Comparison of ENCODE assay signal across 12 cellular contexts in the genomic region with DNA sequence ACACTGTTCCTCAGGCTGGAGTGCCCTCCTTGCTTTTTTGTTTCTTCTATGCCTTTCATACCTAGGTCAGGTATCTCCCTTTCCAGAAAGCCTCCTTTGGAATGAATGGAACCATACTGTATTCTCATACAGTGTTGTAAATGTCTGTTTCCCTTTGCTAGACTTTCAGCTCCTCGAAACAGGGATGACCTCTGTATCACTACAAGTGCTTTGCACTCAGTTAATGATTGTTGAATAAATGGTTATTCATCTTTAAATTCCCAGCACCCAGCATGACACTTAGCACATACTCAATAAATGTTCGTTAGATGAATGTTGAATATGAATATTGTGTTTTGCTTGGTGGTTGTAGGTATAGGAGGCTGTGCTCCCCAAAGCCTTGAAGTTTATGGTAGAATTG. TPM values are rescaled to one million over a fixed set of nuclear protein-coding genes. Genes with fewer than 3 reads are reported as not detected.
DNase-seq lines count a peak whose midpoint lies in the region; ATAC-seq and TF ChIP-seq lines count a peak whose summit lies in the region.
"Had no signal": no experiment of that assay in that cellular context is flagged by ENCODE, and none has a peak within 500 bp of the region (broad histone marks: within the 10 kb centered on the region; RNA-seq: fewer than 3 reads in every experiment).

No MANE protein-coding gene starts in this region.

- no peak overlapping the region for H3K4me3 ChIP-seq in Karpas-422 (ENCODE audit: low read length)
- H3K4me3 ChIP-seq in endodermal cell (ENCODE audit: low read length): no peak overlapping the region
- no peak overlapping the region for H3K4me3 ChIP-seq in upper lobe of left lung
- H3K4me3 ChIP-seq: esophagus squamous epithelium, thyroid gland had no signal

- peaks cover 50% of the 10 kb centered on the region for H3K4me1 Mint-ChIP-seq in activated CD4-positive, alpha-beta memory T cell treated with anti-CD3 and anti-CD28 coated beads, Interleukin-2, amount 10 ng/mL, durations not matched to agents 7 days and 5 days
- peaks cover 27% of the 10 kb centered on the region for H3K4me1 Mint-ChIP-seq in activated CD4-positive, alpha-beta memory T cell treated with anti-CD3 and anti-CD28 coated beads for 36 hours (ENCODE audit: low read depth)
- peaks cover 3% of the 10 kb centered on the region for H3K4me1 Mint-ChIP-seq in endodermal cell

- intact Hi-C loops in activated CD4-positive, alpha-beta memory T cell treated with anti-CD3 and anti-CD28 coated beads for 36 hours (cut with micrococcal nuclease): loop anchor here (2.0 kb wide), 1 partner anchor 60 kb away; no protein-coding TSS in a partner anchor

- no peaks in the 10 kb centered on the region for H3K27me3 ChIP-seq in Karpas-422 (ENCODE audit: low read length)
- no peaks in the 10 kb centered on the region for H3K27me3 ChIP-seq in endodermal cell (ENCODE audit: control insufficient read depth, insufficient read depth, low read length, poor library complexity, severe bottlenecking)
- no peaks in the 10 kb centered on the region for H3K27me3 ChIP-seq in upper lobe of left lung
- H3K27me3 ChIP-seq: esophagus squamous epithelium, thyroid gland had no signal

- H3K9me2 ChIP-seq in Karpas-422 (replicated peaks; ENCODE audit: insufficient read depth, low read length): no peaks in the 10 kb centered on the region

- no peak for ATAC-seq in upper lobe of left lung (ENCODE audit: low FRiP score in 2 of 2)

- POLR2A ChIA-PET in activated CD4-positive, alpha-beta memory T cell treated with anti-CD3 and anti-CD28 coated beads, Interleukin-2, amount 10 ng/mL, durations not matched to agents 7 days and 5 days (lab: Charles Lee): interaction anchor here (0.6 to 2.7 kb wide), 3 partner anchors 8 to 22 kb away, joined by 3 to 21 read pairs (median 3); a partner anchor contains a TSS
- POLR2A ChIA-PET in activated CD4-positive, alpha-beta memory T cell treated with anti-CD3 and anti-CD28 coated beads for 36 hours (lab: Charles Lee): no interaction called here

- CTCF ChIA-PET in activated CD4-positive, alpha-beta memory T cell treated with anti-CD3 and anti-CD28 coated beads, Interleukin-2, amount 10 ng/mL, durations not matched to agents 7 days and 5 days (lab: Charles Lee): interaction anchor here (0.7 to 2.3 kb wide), 7 partner anchors 8 to 1052 kb away, joined by 3 to 20 read pairs (median 5); a partner anchor contains a TSS
- CTCF ChIA-PET in activated CD4-positive, alpha-beta memory T cell treated with anti-CD3 and anti-CD28 coated beads for 36 hours (lab: Charles Lee): interaction anchor here (0.6 to 1.7 kb wide), 13 partner anchors 11 to 408 kb away, joined by 3 to 12 read pairs (median 3); no protein-coding TSS in a partner anchor

- H3K4me3 Mint-ChIP-seq in activated CD4-positive, alpha-beta memory T cell treated with anti-CD3 and anti-CD28 coated beads, Interleukin-2, amount 10 ng/mL, durations not matched to agents 7 days and 5 days: no peak overlapping the region
- no peak overlapping the region for H3K4me3 Mint-ChIP-seq in activated CD4-positive, alpha-beta memory T cell treated with anti-CD3 and anti-CD28 coated beads for 36 hours
- no peak overlapping the region for H3K4me3 Mint-ChIP-seq in endodermal cell

- H3K4me2 ChIP-seq in Karpas-422 (ENCODE audit: low read depth, low read length, poor library complexity, severe bottlenecking): no peak overlapping the region
- H3K4me2 ChIP-seq: KMS-11 had no signal

- peaks cover 15% of the 10 kb centered on the region for H3K36me3 ChIP-seq in Karpas-422 (ENCODE audit: insufficient read depth, low read length)
- H3K36me3 ChIP-seq in endodermal cell (ENCODE audit: control insufficient read depth, insufficient read depth, low read length): peaks cover 38% of the 10 kb centered on the region
- peaks cover 0 to 6% (median 0%) of the 10 kb centered on the region in 4 donors for H3K36me3 ChIP-seq in upper lobe of left lung

- H2AFZ ChIP-seq in Karpas-422 (ENCODE audit: low read length): no peak overlapping the region

- no peaks in the 10 kb centered on the region for H3K9me3 Mint-ChIP-seq in activated CD4-positive, alpha-beta memory T cell treated with anti-CD3 and anti-CD28 coated beads, Interleukin-2, amount 10 ng/mL, durations not matched to agents 7 days and 5 days
- H3K9me3 Mint-ChIP-seq in activated CD4-positive, alpha-beta memory T cell treated with anti-CD3 and anti-CD28 coated beads for 36 hours: no peaks in the 10 kb centered on the region
- H3K9me3 Mint-ChIP-seq in endodermal cell: no peaks in the 10 kb centered on the region

- H3K79me2 ChIP-seq in Karpas-422 (ENCODE audit: low read length): peaks cover 25% of the 10 kb centered on the region

- WGBS in endodermal cell (ENCODE audit: insufficient coverage in 1 of 2, insufficient read length in 1 of 2), 2 experiments: 93% methylated on average over 2 of the region's 2 CpGs; no CpG with 5 or more reads in 1 of the 2 experiments
- WGBS in upper lobe of left lung, 2 donors: 72 to 79% methylated on average over 2 of the region's 2 CpGs

- H3K9ac ChIP-seq in Karpas-422 (ENCODE audit: low read length) (no peak overlapping the region), endodermal cell (ENCODE audit: extremely low read depth, low read length, poor library complexity, severe bottlenecking) (no peak overlapping the region)
- H3K9ac ChIP-seq: KMS-11 had no signal

- H3K27ac ChIP-seq in Karpas-422 (ENCODE audit: low read length): peak overlapping the region; percentile 9; the same call in 1 of the 2 replicates
- H3K27ac ChIP-seq in endodermal cell (ENCODE audit: low read depth, low read length): no peak overlapping the region
- no peak overlapping the region for H3K27ac ChIP-seq in upper lobe of left lung
- H3K27ac ChIP-seq: esophagus squamous epithelium, KMS-11, thyroid gland had no signal

- H3K9me3 ChIP-seq in Karpas-422 (ENCODE audit: low read length) (no peaks in the 10 kb centered on the region), endodermal cell (ENCODE audit: control insufficient read depth, low read length) (no peaks in the 10 kb centered on the region), upper lobe of left lung (no peaks in the 10 kb centered on the region)
- H3K9me3 ChIP-seq: esophagus squamous epithelium, thyroid gland had no signal

- peak overlapping the region; percentile 2 for H3K27ac Mint-ChIP-seq in activated CD4-positive, alpha-beta memory T cell treated with anti-CD3 and anti-CD28 coated beads, Interleukin-2, amount 10 ng/mL, durations not matched to agents 7 days and 5 days
- no peak overlapping the region for H3K27ac Mint-ChIP-seq in activated CD4-positive, alpha-beta memory T cell treated with anti-CD3 and anti-CD28 coated beads for 36 hours
- H3K27ac Mint-ChIP-seq in endodermal cell: peak overlapping the region; percentile 22

- H3K27me3 Mint-ChIP-seq in activated CD4-positive, alpha-beta memory T cell treated with anti-CD3 and anti-CD28 coated beads, Interleukin-2, amount 10 ng/mL, durations not matched to agents 7 days and 5 days: no peaks in the 10 kb centered on the region
- no peaks in the 10 kb centered on the region for H3K27me3 Mint-ChIP-seq in activated CD4-positive, alpha-beta memory T cell treated with anti-CD3 and anti-CD28 coated beads for 36 hours
- H3K27me3 Mint-ChIP-seq in endodermal cell (ENCODE audit: insufficient read depth): no peaks in the 10 kb centered on the region

- peaks cover 7% of the 10 kb centered on the region for H3K4me1 ChIP-seq in Karpas-422 (ENCODE audit: low read length)
- H3K4me1 ChIP-seq in endodermal cell (ENCODE audit: control insufficient read depth, insufficient read depth, low read length): no peaks in the 10 kb centered on the region
- H3K4me1 ChIP-seq in upper lobe of left lung: no peaks in the 10 kb centered on the region
- H3K4me1 ChIP-seq: thyroid gland had no signal

- TF ChIP-seq POLR2A in upper lobe of left lung (IDR thresholded peaks at IDR 0.05): no peak

- TF ChIP-seq EP300 in upper lobe of left lung (IDR thresholded peaks at IDR 0.05): no peak

- TF ChIP-seq CTCF in endodermal cell (conservative IDR thresholded peaks at IDR 0.05): no peak
- TF ChIP-seq CTCF in upper lobe of left lung (IDR thresholded peaks at IDR 0.05): no peak

- H3K36me3 Mint-ChIP-seq in activated CD4-positive, alpha-beta memory T cell treated with anti-CD3 and anti-CD28 coated beads, Interleukin-2, amount 10 ng/mL, durations not matched to agents 7 days and 5 days (ENCODE audit: low read depth): peaks cover 52% of the 10 kb centered on the region
- H3K36me3 Mint-ChIP-seq in activated CD4-positive, alpha-beta memory T cell treated with anti-CD3 and anti-CD28 coated beads for 36 hours: peaks cover 38% of the 10 kb centered on the region
- H3K36me3 Mint-ChIP-seq in endodermal cell (ENCODE audit: low read depth): peaks cover 50% of the 10 kb centered on the region

- no peak for DNase-seq in activated CD4-positive, alpha-beta memory T cell treated with anti-CD3 and anti-CD28 coated beads, Interleukin-2, amount 10 ng/mL, durations not matched to agents 7 days and 5 days
- no peak for DNase-seq in activated CD4-positive, alpha-beta memory T cell treated with anti-CD3 and anti-CD28 coated beads for 36 hours
- DNase-seq in Karpas-422 (no peak), endodermal cell (no peak), renal cortical epithelial cell (ENCODE audit: low read depth) (peak; percentile 49), HCEC 1CT (no peak), NCI-H2081 treated with DMSO at 0.1 percent for 48 hours (lab: John Stamatoyannopoulos, UW) (no peak), upper lobe of left lung (no peak)
- DNase-seq: cortex of kidney, esophagus squamous epithelium had no signal

- H4K20me1 ChIP-seq in Karpas-422 (ENCODE audit: insufficient read depth, low read depth, low read length): no peaks in the 10 kb centered on the region

RNA-seq across cellular contexts. Expression of a gene that starts 5.9 kb away (rescaled TPM):
- 1 to 10 TPM; 8.4 to 8.8 TPM for total RNA-seq in activated CD4-positive, alpha-beta memory T cell treated with anti-CD3 and anti-CD28 coated beads, Interleukin-2, amount 10 ng/mL, durations not matched to agents 7 days and 5 days
- 1 to 10 TPM; 5.5 to 6.5 TPM for total RNA-seq in activated CD4-positive, alpha-beta memory T cell treated with anti-CD3 and anti-CD28 coated beads for 36 hours
- 11.7 and 14.1 TPM in 2 replicates for total RNA-seq in Karpas-422 (2014; rRNA removed; shearing (Covaris generic); ENCODE audit: low replicate concordance)
- total RNA-seq in endodermal cell (10 to 100 TPM; 28.1 to 47.9 TPM), renal cortical epithelial cell (15.5 and 27.1 TPM in 2 replicates), upper lobe of left lung (10 to 100 TPM; 10.5 to 24.3 (median 16.6) TPM)
- polyA plus RNA-seq in endodermal cell (2013, experiment 1 of 2): 34.8 TPM
- 32.3 TPM for polyA plus RNA-seq in endodermal cell (2013, experiment 2 of 2)

RNA-seq across cellular contexts. Expression of a gene that starts 7.8 kb away (rescaled TPM):
- 10 to 100 TPM; 65.3 to 70.6 TPM for total RNA-seq in activated CD4-positive, alpha-beta memory T cell treated with anti-CD3 and anti-CD28 coated beads, Interleukin-2, amount 10 ng/mL, durations not matched to agents 7 days and 5 days
- 10 to 100 TPM; 68.0 to 80.2 TPM for total RNA-seq in activated CD4-positive, alpha-beta memory T cell treated with anti-CD3 and anti-CD28 coated beads for 36 hours
- 34.8 and 45.6 TPM in 2 replicates for total RNA-seq in Karpas-422 (2014; rRNA removed; shearing (Covaris generic); ENCODE audit: low replicate concordance)
- 10 to 100 TPM; 64.9 to 70.0 TPM for total RNA-seq in endodermal cell
- polyA plus RNA-seq in endodermal cell (2013, experiment 1 of 2): 70.6 TPM
- polyA plus RNA-seq in endodermal cell (2013, experiment 2 of 2): 67.4 TPM
- total RNA-seq in renal cortical epithelial cell: 18.0 and 22.7 TPM in 2 replicates
- 10 to 100 TPM in 5 of 6 donors, 1 to 10 TPM in 1; 9.4 to 15.7 (median 12.3) TPM for total RNA-seq in upper lobe of left lung

RNA-seq across cellular contexts. Expression of a gene that starts 7.8 kb away (rescaled TPM):
- total RNA-seq in activated CD4-positive, alpha-beta memory T cell treated with anti-CD3 and anti-CD28 coated beads, Interleukin-2, amount 10 ng/mL, durations not matched to agents 7 days and 5 days: 100 to 1,000 TPM; 102 to 109 TPM
- total RNA-seq in activated CD4-positive, alpha-beta memory T cell treated with anti-CD3 and anti-CD28 coated beads for 36 hours: 10 to 100 TPM; 79.3 to 80.0 TPM
- total RNA-seq in Karpas-422 (2014; rRNA removed; shearing (Covaris generic); ENCODE audit: low replicate concordance): 15.4 and 20.8 TPM in 2 replicates
- 100 to 1,000 TPM in 1 of 2 donors, 10 to 100 TPM in 1; 93.9 to 147 TPM for total RNA-seq in endodermal cell
- 77.6 TPM for polyA plus RNA-seq in endodermal cell (2013, experiment 1 of 2)
- 78.7 TPM for polyA plus RNA-seq in endodermal cell (2013, experiment 2 of 2)
- 0.60 and 4.9 TPM in 2 replicates for total RNA-seq in renal cortical epithelial cell
- 10 to 100 TPM in 1 of 6 donors, 1 to 10 TPM in 4, not detected in 1; 2.1 to 27.6 (median 4.9) TPM for total RNA-seq in upper lobe of left lung

RNA-seq across cellular contexts. Expression of a gene that starts 28.0 kb away (rescaled TPM):
- total RNA-seq in activated CD4-positive, alpha-beta memory T cell treated with anti-CD3 and anti-CD28 coated beads, Interleukin-2, amount 10 ng/mL, durations not matched to agents 7 days and 5 days: under 1 TPM in 1 of 2 experiments, not detected in 1; 0.20 TPM
- total RNA-seq in activated CD4-positive, alpha-beta memory T cell treated with anti-CD3 and anti-CD28 coated beads for 36 hours: under 1 TPM in 1 of 2 experiments, not detected in 1; 0.19 TPM
- total RNA-seq in Karpas-422 (2014; rRNA removed; shearing (Covaris generic); ENCODE audit: low replicate concordance): not detected in 2 replicates
- total RNA-seq in endodermal cell: under 1 TPM; 0.22 to 0.29 TPM
- polyA plus RNA-seq in endodermal cell (2013, experiment 1 of 2): not detected
- not detected for polyA plus RNA-seq in endodermal cell (2013, experiment 2 of 2)
- not detected in 2 replicates for total RNA-seq in renal cortical epithelial cell
- total RNA-seq in upper lobe of left lung: not detected
- total RNA-seq: esophagus squamous epithelium, thyroid gland had no signal

RNA-seq across cellular contexts. Expression of a gene that starts 50.0 kb away (rescaled TPM):
- total RNA-seq in activated CD4-positive, alpha-beta memory T cell treated with anti-CD3 and anti-CD28 coated beads, Interleukin-2, amount 10 ng/mL, durations not matched to agents 7 days and 5 days: not detected
- not detected for total RNA-seq in activated CD4-positive, alpha-beta memory T cell treated with anti-CD3 and anti-CD28 coated beads for 36 hours
- not detected in 2 replicates for total RNA-seq in Karpas-422 (2014; rRNA removed; shearing (Covaris generic); ENCODE audit: low replicate concordance)
- total RNA-seq in endodermal cell (not detected), renal cortical epithelial cell (not detected in 2 replicates), upper lobe of left lung (under 1 TPM in 2 of 6 donors, not detected in 4; 0.23 to 0.74 TPM)
- 0.14 TPM for polyA plus RNA-seq in endodermal cell (2013, experiment 1 of 2)
- polyA plus RNA-seq in endodermal cell (2013, experiment 2 of 2): 0.17 TPM
